Comparison of ENCODE assay signal across 1 cellular context in the genomic region with DNA sequence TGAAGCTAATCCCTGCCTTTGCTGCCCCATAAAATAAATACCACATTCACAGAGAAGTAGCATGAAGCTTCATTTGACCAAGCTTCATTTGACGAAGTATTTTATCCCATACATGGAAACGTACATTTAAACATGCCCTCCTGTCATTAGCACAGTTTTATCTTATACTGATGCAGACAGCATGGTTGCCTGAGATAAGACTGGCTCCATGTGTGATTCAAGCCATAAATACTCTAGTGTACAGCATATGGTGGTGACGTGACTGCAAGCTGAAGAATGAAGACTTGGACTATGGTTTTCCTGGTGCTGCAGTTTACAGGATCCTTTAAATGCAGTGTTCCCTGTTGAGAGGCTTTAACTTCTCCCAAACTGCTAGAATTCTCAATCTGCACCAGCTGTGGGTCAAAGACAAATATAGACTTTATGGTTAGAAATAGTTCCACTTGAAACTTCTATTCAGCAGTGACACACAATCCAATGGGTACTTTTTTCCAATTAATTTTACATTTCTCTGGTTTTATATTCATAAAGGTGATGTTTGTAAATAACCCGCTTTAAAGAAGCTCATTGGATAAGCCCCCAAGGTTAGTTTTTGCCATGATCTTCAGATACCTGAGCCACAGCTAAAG.
TF ChIP-seq lines count a peak whose summit lies in the region.

No MANE protein-coding gene starts in this region.

TF ChIP-seq in SK-N-SH treated with all-trans-retinoic acid at 6 μM for 48 hours, 23 proteins besides CTCF, POLR2A, EP300 and RAD21 (continued from another document):
- TF ChIP-seq, protein P1, sequence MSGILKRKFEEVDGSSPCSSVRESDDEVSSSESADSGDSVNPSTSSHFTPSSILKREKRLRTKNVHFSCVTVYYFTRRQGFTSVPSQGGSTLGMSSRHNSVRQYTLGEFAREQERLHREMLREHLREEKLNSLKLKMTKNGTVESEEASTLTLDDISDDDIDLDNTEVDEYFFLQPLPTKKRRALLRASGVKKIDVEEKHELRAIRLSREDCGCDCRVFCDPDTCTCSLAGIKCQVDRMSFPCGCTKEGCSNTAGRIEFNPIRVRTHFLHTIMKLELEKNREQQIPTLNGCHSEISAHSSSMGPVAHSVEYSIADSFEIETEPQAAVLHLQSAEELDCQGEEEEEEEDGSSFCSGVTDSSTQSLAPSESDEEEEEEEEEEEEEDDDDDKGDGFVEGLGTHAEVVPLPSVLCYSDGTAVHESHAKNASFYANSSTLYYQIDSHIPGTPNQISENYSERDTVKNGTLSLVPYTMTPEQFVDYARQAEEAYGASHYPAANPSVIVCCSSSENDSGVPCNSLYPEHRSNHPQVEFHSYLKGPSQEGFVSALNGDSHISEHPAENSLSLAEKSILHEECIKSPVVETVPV (CRISPR knock-in tag; IDR thresholded peaks at IDR 0.05): peak; percentile 93
- TF ChIP-seq ZNF8 (CRISPR knock-in tag; IDR thresholded peaks at IDR 0.05) (no peak; the same call in 1 of the 2 replicates), GLIS3 (CRISPR knock-in tag; IDR thresholded peaks at IDR 0.05) (peak; percentile 83; the same call in 1 of the 2 replicates), BACH2 (CRISPR knock-in tag; IDR thresholded peaks at IDR 0.05; ENCODE audit: borderline replicate concordance) (peak; percentile 73; the same call in 1 of the 2 replicates), ZNF70 (CRISPR knock-in tag; IDR thresholded peaks at IDR 0.05) (peak; percentile 31; the same call in 1 of the 2 replicates), CREB5 (CRISPR knock-in tag; IDR thresholded peaks at IDR 0.05; ENCODE audit: low read depth) (peak; percentile 86), TSHZ2 (CRISPR knock-in tag; IDR thresholded peaks at IDR 0.05) (peak; percentile 98), ZFP3 (CRISPR knock-in tag; IDR thresholded peaks at IDR 0.05) (peak; percentile 71), TCF4 (CRISPR knock-in tag; IDR thresholded peaks at IDR 0.05; ENCODE audit: borderline replicate concordance) (peak; percentile 99), ZFP30 (CRISPR knock-in tag; IDR thresholded peaks at IDR 0.05) (no peak), SNAI2 (CRISPR knock-in tag; IDR thresholded peaks at IDR 0.05) (peak; percentile 94; the same call in 1 of the 2 replicates)
